In the genomic region with DNA sequence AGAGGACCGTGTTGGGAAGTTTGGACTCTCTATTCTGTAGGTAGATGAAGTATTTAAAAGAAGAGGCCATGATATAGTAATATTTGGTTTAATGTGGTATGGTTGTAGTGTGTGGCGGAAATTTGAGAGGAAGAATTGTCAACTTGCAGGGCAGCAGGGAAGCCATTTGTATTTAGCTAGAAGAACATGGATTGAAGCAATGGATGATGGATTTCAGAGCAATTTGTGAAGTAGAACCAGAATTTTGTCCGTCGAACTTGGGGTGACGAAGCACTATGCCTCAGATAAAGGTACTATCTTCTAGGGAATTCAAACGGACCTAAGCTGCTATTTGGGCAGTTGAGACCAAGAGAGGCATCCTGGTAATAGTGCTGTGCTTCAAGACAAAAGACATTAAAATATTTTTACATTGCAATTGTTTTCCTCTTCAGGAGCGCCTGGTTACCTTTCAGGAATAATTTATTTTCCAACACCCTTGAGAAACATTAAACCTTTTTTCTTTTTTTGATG, we compare ENCODE assay signal across 2 cellular contexts.
TF ChIP-seq lines count a peak whose summit lies in the region.

No MANE protein-coding gene starts in this region.

TF ChIP-seq in SK-N-SH, 30 proteins besides CTCF, POLR2A, EP300 and RAD21 (continued from another document):
- no peak for TF ChIP-seq RCOR1 (IDR thresholded peaks at IDR 0.05; ENCODE audit: low read length)
- TF ChIP-seq, protein P1, sequence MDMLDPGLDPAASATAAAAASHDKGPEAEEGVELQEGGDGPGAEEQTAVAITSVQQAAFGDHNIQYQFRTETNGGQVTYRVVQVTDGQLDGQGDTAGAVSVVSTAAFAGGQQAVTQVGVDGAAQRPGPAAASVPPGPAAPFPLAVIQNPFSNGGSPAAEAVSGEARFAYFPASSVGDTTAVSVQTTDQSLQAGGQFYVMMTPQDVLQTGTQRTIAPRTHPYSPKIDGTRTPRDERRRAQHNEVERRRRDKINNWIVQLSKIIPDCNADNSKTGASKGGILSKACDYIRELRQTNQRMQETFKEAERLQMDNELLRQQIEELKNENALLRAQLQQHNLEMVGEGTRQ (IDR thresholded peaks at IDR 0.05; ENCODE audit: borderline replicate concordance, low read depth, low read length): 0 out of 2 replicates have a peak, but pooled peaks have one; percentile 2
- TF ChIP-seq, protein P2, sequence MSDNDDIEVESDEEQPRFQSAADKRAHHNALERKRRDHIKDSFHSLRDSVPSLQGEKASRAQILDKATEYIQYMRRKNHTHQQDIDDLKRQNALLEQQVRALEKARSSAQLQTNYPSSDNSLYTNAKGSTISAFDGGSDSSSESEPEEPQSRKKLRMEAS (IDR thresholded peaks at IDR 0.05; ENCODE audit: low read depth): no peak
- TF ChIP-seq GATA2 (CRISPR knock-in tag; IDR thresholded peaks at IDR 0.05): no peak
- no peak for TF ChIP-seq FOXJ3 (CRISPR knock-in tag; IDR thresholded peaks at IDR 0.05)
- no peak for TF ChIP-seq NFIC (IDR thresholded peaks at IDR 0.05; ENCODE audit: borderline replicate concordance)

TF ChIP-seq in SK-N-SH treated with all-trans-retinoic acid at 6 μM for 48 hours, 23 proteins besides CTCF, POLR2A, EP300 and RAD21 (continued from another document):
- TF ChIP-seq TOX (CRISPR knock-in tag; IDR thresholded peaks at IDR 0.05; ENCODE audit: borderline replicate concordance): no peak
- no peak for TF ChIP-seq CREB5 (CRISPR knock-in tag; IDR thresholded peaks at IDR 0.05; ENCODE audit: low read depth)
- TF ChIP-seq OSR1 (CRISPR knock-in tag; IDR thresholded peaks at IDR 0.05): no peak
- TF ChIP-seq, protein P3, sequence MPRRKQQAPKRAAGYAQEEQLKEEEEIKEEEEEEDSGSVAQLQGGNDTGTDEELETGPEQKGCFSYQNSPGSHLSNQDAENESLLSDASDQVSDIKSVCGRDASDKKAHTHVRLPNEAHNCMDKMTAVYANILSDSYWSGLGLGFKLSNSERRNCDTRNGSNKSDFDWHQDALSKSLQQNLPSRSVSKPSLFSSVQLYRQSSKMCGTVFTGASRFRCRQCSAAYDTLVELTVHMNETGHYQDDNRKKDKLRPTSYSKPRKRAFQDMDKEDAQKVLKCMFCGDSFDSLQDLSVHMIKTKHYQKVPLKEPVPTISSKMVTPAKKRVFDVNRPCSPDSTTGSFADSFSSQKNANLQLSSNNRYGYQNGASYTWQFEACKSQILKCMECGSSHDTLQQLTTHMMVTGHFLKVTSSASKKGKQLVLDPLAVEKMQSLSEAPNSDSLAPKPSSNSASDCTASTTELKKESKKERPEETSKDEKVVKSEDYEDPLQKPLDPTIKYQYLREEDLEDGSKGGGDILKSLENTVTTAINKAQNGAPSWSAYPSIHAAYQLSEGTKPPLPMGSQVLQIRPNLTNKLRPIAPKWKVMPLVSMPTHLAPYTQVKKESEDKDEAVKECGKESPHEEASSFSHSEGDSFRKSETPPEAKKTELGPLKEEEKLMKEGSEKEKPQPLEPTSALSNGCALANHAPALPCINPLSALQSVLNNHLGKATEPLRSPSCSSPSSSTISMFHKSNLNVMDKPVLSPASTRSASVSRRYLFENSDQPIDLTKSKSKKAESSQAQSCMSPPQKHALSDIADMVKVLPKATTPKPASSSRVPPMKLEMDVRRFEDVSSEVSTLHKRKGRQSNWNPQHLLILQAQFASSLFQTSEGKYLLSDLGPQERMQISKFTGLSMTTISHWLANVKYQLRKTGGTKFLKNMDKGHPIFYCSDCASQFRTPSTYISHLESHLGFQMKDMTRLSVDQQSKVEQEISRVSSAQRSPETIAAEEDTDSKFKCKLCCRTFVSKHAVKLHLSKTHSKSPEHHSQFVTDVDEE (CRISPR knock-in tag; IDR thresholded peaks at IDR 0.05): no peak
